20 cellular contexts compared by ENCODE assay signal in genomic region chr5:174454890-174455289, GRCh38.
"Had no signal": no experiment of that assay in that cellular context is flagged by ENCODE, and none has a peak within 500 bp of the region (broad histone marks: within the 10 kb centered on the region; RNA-seq: fewer than 3 reads in every experiment).

No MANE protein-coding gene starts in this region.

- H3K36me3 Mint-ChIP-seq: type B pancreatic cell had no signal

- H3K9me3 Mint-ChIP-seq: activated T-helper 2 cell treated with anti-CD3 and anti-CD28 coated beads, Interferon-gamma antibody, Interleukin-2, Interleukin-4, amounts not matched to agents 10 μg/mL and 5 μg/mL and 100 μg/mL, durations not matched to agents 14 hours and 24 hours and 36 hours; type B pancreatic cell had no signal

- H3K4me1 Mint-ChIP-seq: activated B cell treated with CpG ODN at 0.5 μM for 24 hours, nephron had no signal

- H3K9me3 ChIP-seq: left lung, mucosa of descending colon had no signal

- H3K27ac ChIP-seq: esophagus muscularis mucosa, hepatocyte, left lung, right atrium auricular region, skin epidermis had no signal

- H3K4me3 Mint-ChIP-seq: activated B cell treated with CpG ODN at 0.5 μM for 24 hours; nephron; T-helper 1 cell treated with Interleukin-12 subunit alpha and Interleukin-12 subunit beta and Interleukin-4 antibody, amounts not matched to agents 30 μg/mL and 1 μg/mL, for 36 hours; type B pancreatic cell had no signal

- ATAC-seq: left lung, mucosa of descending colon, SK-N-SH treated with all-trans-retinoic acid at 6 μM for 48 hours had no signal

- H3K4me3 ChIP-seq: esophagus muscularis mucosa, hepatocyte, left lung, mucosa of descending colon, right atrium auricular region, skin epidermis had no signal

- H3K79me2 ChIP-seq: hepatocyte had no signal

- H3K27ac Mint-ChIP-seq: activated B cell treated with CpG ODN at 0.5 μM for 24 hours; activated T-helper 2 cell treated with anti-CD3 and anti-CD28 coated beads, Interferon-gamma antibody, Interleukin-2, Interleukin-4, amounts not matched to agents 10 μg/mL and 5 μg/mL and 100 μg/mL, durations not matched to agents 14 hours and 24 hours and 36 hours; nephron; T-helper 1 cell treated with Interleukin-12 subunit alpha and Interleukin-12 subunit beta and Interleukin-4 antibody, amounts not matched to agents 30 μg/mL and 1 μg/mL, for 36 hours; type B pancreatic cell had no signal

- DNase-seq: activated B cell treated with CpG ODN at 0.5 μM for 24 hours; activated CD4-positive, alpha-beta T cell treated with anti-CD3 and anti-CD28 coated beads for 48 hours; activated naive CD4-positive, alpha-beta T cell treated with anti-CD3 and anti-CD28 coated beads, Interleukin-2, amount 50 U/mL, for 16 hours; left lung; mammary epithelial cell; mucosa of descending colon; nucleus accumbens; stimulated activated CD4-positive, alpha-beta T cell treated with anti-CD3 and anti-CD28 coated beads, Interleukin-4, amount 100 ng/mL, for 4 hours; stimulated activated CD8-positive, alpha-beta memory T cell treated with anti-CD3 and anti-CD28 coated beads, Interleukin-4, amount 100 ng/mL, for 48 hours; stimulated activated naive CD4-positive, alpha-beta T cell treated with Interleukin-2 at 50 U/mL for 16 hours; substantia nigra had no signal

- H3K27me3 Mint-ChIP-seq: activated B cell treated with CpG ODN at 0.5 μM for 24 hours had no signal

- H3K4me1 ChIP-seq: esophagus muscularis mucosa, left lung, right atrium auricular region had no signal

- H3K4me2 ChIP-seq: hepatocyte had no signal

- H3K36me3 ChIP-seq: esophagus muscularis mucosa, left lung, right atrium auricular region had no signal

- H3K27me3 ChIP-seq: hepatocyte, right atrium auricular region had no signal

- H2AFZ ChIP-seq: hepatocyte had no signal
